In genomic region chr10:119302172-119302571, GRCh38 we compare ENCODE assay signal across 14 cellular contexts.
A peak's percentile ranks its signal among the peaks of the same experiment; 100 is the strongest.
DNase-seq lines count a peak whose midpoint lies in the region; ATAC-seq, FAIRE-seq and TF ChIP-seq lines count a peak whose summit lies in the region.
"Had no signal": no experiment of that assay in that cellular context is flagged by ENCODE, and none has a peak within 500 bp of the region (broad histone marks: within the 10 kb centered on the region; RNA-seq: fewer than 3 reads in every experiment).

No MANE protein-coding gene starts in this region.

- H3K4me3 ChIP-seq in right atrium auricular region, result no peak overlapping the region
- H3K4me3 ChIP-seq in vagina, result no peak overlapping the region

- no peaks in the 10 kb centered on the region for H3K27me3 ChIP-seq in right atrium auricular region
- H3K27me3 ChIP-seq in vagina, result no peaks in the 10 kb centered on the region

- ATAC-seq in left cardiac atrium, result no peak
- ATAC-seq in naive thymus-derived CD8-positive, alpha-beta T cell, result no peak
- ATAC-seq: esophagus mucosa, left ventricle myocardium superior had no signal

- peaks cover 75% of the 10 kb centered on the region for H3K4me1 Mint-ChIP-seq in activated T-helper 2 cell treated with anti-CD3 and anti-CD28 coated beads, Interferon-gamma antibody, Interleukin-2, Interleukin-4, amounts not matched to agents 10 μg/mL and 5 μg/mL and 100 μg/mL, durations not matched to agents 14 hours and 24 hours and 36 hours (ENCODE audit: low read depth)
- peaks cover 44 to 87% (median 78%) of the 10 kb centered on the region in 4 donors for H3K4me1 Mint-ChIP-seq in naive thymus-derived CD8-positive, alpha-beta T cell

- peak overlapping the region; percentile 34 to 44 for H3K27ac ChIP-seq in right atrium auricular region
- H3K27ac ChIP-seq in vagina, result peak overlapping the region; percentile 64
- H3K27ac ChIP-seq: HL-60 had no signal

- intact Hi-C loops in left cardiac atrium (cut with DNase I), result no loop called here
- intact Hi-C loops in activated T-helper 2 cell treated with anti-CD3 and anti-CD28 coated beads, Interferon-gamma antibody, Interleukin-2, Interleukin-4, amounts not matched to agents 10 μg/mL and 5 μg/mL and 100 μg/mL, durations not matched to agents 14 hours and 24 hours and 36 hours (cut with micrococcal nuclease), result loop anchor here (5.0 kb wide), 1 partner anchor 240 kb away; the partner anchor contains the start of gene RGS10
- intact Hi-C loops in vagina (cut with DNase I), result no loop called here

- H3K9me3 Mint-ChIP-seq in activated T-helper 2 cell treated with anti-CD3 and anti-CD28 coated beads, Interferon-gamma antibody, Interleukin-2, Interleukin-4, amounts not matched to agents 10 μg/mL and 5 μg/mL and 100 μg/mL, durations not matched to agents 14 hours and 24 hours and 36 hours, result peaks cover 9% of the 10 kb centered on the region
- peaks cover 0 to 8% (median 3%) of the 10 kb centered on the region in 9 donors for H3K9me3 Mint-ChIP-seq in naive thymus-derived CD8-positive, alpha-beta T cell

- H3K27me3 Mint-ChIP-seq in activated T-helper 2 cell treated with anti-CD3 and anti-CD28 coated beads, Interferon-gamma antibody, Interleukin-2, Interleukin-4, amounts not matched to agents 10 μg/mL and 5 μg/mL and 100 μg/mL, durations not matched to agents 14 hours and 24 hours and 36 hours (ENCODE audit: low read depth), result no peaks in the 10 kb centered on the region
- H3K27me3 Mint-ChIP-seq in naive thymus-derived CD8-positive, alpha-beta T cell, result no peaks in the 10 kb centered on the region

- FAIRE-seq in D721Med (lab: Jason Lieb, UNC), result no peak

- H3K36me3 Mint-ChIP-seq in activated T-helper 2 cell treated with anti-CD3 and anti-CD28 coated beads, Interferon-gamma antibody, Interleukin-2, Interleukin-4, amounts not matched to agents 10 μg/mL and 5 μg/mL and 100 μg/mL, durations not matched to agents 14 hours and 24 hours and 36 hours (ENCODE audit: low read depth), result peaks cover 18% of the 10 kb centered on the region
- peaks cover 2 to 6% (median 5%) of the 10 kb centered on the region in 3 donors for H3K36me3 Mint-ChIP-seq in naive thymus-derived CD8-positive, alpha-beta T cell

- no peak for TF ChIP-seq POLR2A in vagina (IDR thresholded peaks at IDR 0.05)

- H3K9me3 ChIP-seq in right atrium auricular region (peaks cover 0 to 6% of the 10 kb centered on the region in 2 donors), vagina (peaks cover 3% of the 10 kb centered on the region)

- peaks cover 6% of the 10 kb centered on the region for H3K36me3 ChIP-seq in right atrium auricular region
- no peaks in the 10 kb centered on the region for H3K36me3 ChIP-seq in vagina

- peaks cover 0 to 72% of the 10 kb centered on the region in 2 donors for H3K4me1 ChIP-seq in right atrium auricular region
- H3K4me1 ChIP-seq in vagina, result peaks cover 43% of the 10 kb centered on the region

- POLR2A ChIA-PET in naive thymus-derived CD8-positive, alpha-beta T cell (lab: Charles Lee), result interaction anchor here (0.5 to 1.6 kb wide), 9 partner anchors 9 to 237 kb away, joined by 3 to 16 read pairs (median 4); partner anchors contain the start of gene GRK5

- TF ChIP-seq CTCF in right atrium auricular region (IDR thresholded peaks at IDR 0.05) (no peak), vagina (IDR thresholded peaks at IDR 0.05) (no peak), D721Med (IDR thresholded peaks at IDR 0.05; ENCODE audit: insufficient read depth, missing control alignments) (no peak)

- H3K4me3 Mint-ChIP-seq in activated T-helper 2 cell treated with anti-CD3 and anti-CD28 coated beads, Interferon-gamma antibody, Interleukin-2, Interleukin-4, amounts not matched to agents 10 μg/mL and 5 μg/mL and 100 μg/mL, durations not matched to agents 14 hours and 24 hours and 36 hours (ENCODE audit: low read depth), result no peak overlapping the region
- H3K4me3 Mint-ChIP-seq in naive thymus-derived CD8-positive, alpha-beta T cell, result peak overlapping the region in 7 of 10 donors; percentile 5 to 85 (median 75)

- peak overlapping the region; percentile 99 for H3K27ac Mint-ChIP-seq in activated T-helper 2 cell treated with anti-CD3 and anti-CD28 coated beads, Interferon-gamma antibody, Interleukin-2, Interleukin-4, amounts not matched to agents 10 μg/mL and 5 μg/mL and 100 μg/mL, durations not matched to agents 14 hours and 24 hours and 36 hours
- H3K27ac Mint-ChIP-seq in naive thymus-derived CD8-positive, alpha-beta T cell, result peak overlapping the region; percentile 89 to 98 (median 96)

- DNase-seq in right atrium auricular region (ENCODE audit: low spot score) (no peak), left cardiac atrium (no peak), vagina (ENCODE audit: extremely low spot score in 2 of 2) (no peak), retina (no peak), DMS79 treated with DMSO at 0.1 percent for 48 hours (lab: John Stamatoyannopoulos, UW) (no peak), D721Med (ENCODE audit: insufficient read length, low spot score) (no peak)
- no peak for DNase-seq in activated T-helper 2 cell treated with anti-CD3 and anti-CD28 coated beads, Interferon-gamma antibody, Interleukin-2, Interleukin-4, amounts not matched to agents 10 μg/mL and 5 μg/mL and 100 μg/mL, durations not matched to agents 14 hours and 24 hours and 36 hours (ENCODE audit: low spot score)
- no peak for DNase-seq in naive thymus-derived CD8-positive, alpha-beta T cell
- DNase-seq: H7, hypothalamus, left ventricle myocardium superior, nucleus accumbens had no signal
